In genomic region chr2:46229134-46230063, GRCh38 we compare ENCODE assay signal across 8 cellular contexts.
DNase-seq lines count a peak whose midpoint lies in the region; ATAC-seq lines count a peak whose summit lies in the region.

No MANE protein-coding gene starts in this region.

- DNase-seq in GM03348 (ENCODE audit: low spot score): peak; percentile 26
- DNase-seq in activated naive CD4-positive, alpha-beta T cell treated with anti-CD3 and anti-CD28 coated beads, Interleukin-2, amount 50 U/mL, for 72 hours (ENCODE audit: low spot score in 2 of 2): no peak
- DNase-seq in retina: peak; percentile 46
- DNase-seq in NCI-H2196 treated with DMSO at 0.1 percent for 48 hours (lab: John Stamatoyannopoulos, UW; ENCODE audit: unreplicated experiment): no peak
- DNase-seq in DMS153 treated with DMSO at 0.1 percent for 48 hours (lab: John Stamatoyannopoulos, UW; ENCODE audit: unreplicated experiment): no peak
- no peak for DNase-seq in NCI-H524 treated with DMSO at 0.1 percent for 48 hours (lab: John Stamatoyannopoulos, UW)

- H3K9me3 Mint-ChIP-seq in activated naive CD4-positive, alpha-beta T cell treated with anti-CD3 and anti-CD28 coated beads, Interleukin-2, amount 50 U/mL, for 72 hours: no peaks in the 10 kb centered on the region

- ATAC-seq in GM19452 (IDR thresholded peaks at IDR 0.05; ENCODE audit: unreplicated experiment) (peak; percentile 76), HG03460 (IDR thresholded peaks at IDR 0.05; ENCODE audit: unreplicated experiment) (peak; percentile 69)
- ATAC-seq in activated naive CD4-positive, alpha-beta T cell treated with anti-CD3 and anti-CD28 coated beads, Interleukin-2, amount 50 U/mL, for 72 hours: peak; percentile 75 to 85

- peak overlapping the region; percentile 33 to 65 for H3K27ac Mint-ChIP-seq in activated naive CD4-positive, alpha-beta T cell treated with anti-CD3 and anti-CD28 coated beads, Interleukin-2, amount 50 U/mL, for 72 hours

- no peaks in the 10 kb centered on the region for H3K36me3 Mint-ChIP-seq in activated naive CD4-positive, alpha-beta T cell treated with anti-CD3 and anti-CD28 coated beads, Interleukin-2, amount 50 U/mL, for 72 hours

Comparison
In these comparisons a context has a peak if more than half of its experiments do, and no peak if none do; other contexts are left out.
1. DNase-seq: peak in GM03348 (single experiment) and retina (single experiment); none in activated naive CD4-positive, alpha-beta T cell treated with anti-CD3 and anti-CD28 coated beads, Interleukin-2, amount 50 U/mL, for 72 hours (0 of 2), NCI-H2196 treated with DMSO at 0.1 percent for 48 hours (single experiment), DMS153 treated with DMSO at 0.1 percent for 48 hours (single experiment) and NCI-H524 treated with DMSO at 0.1 percent for 48 hours (single experiment).
2. Peak in every context shown above with its lines, with median percentiles within 50 percentile points of each other: ATAC-seq.